ENCODE assay signal across 1 cellular context in the genomic region with DNA sequence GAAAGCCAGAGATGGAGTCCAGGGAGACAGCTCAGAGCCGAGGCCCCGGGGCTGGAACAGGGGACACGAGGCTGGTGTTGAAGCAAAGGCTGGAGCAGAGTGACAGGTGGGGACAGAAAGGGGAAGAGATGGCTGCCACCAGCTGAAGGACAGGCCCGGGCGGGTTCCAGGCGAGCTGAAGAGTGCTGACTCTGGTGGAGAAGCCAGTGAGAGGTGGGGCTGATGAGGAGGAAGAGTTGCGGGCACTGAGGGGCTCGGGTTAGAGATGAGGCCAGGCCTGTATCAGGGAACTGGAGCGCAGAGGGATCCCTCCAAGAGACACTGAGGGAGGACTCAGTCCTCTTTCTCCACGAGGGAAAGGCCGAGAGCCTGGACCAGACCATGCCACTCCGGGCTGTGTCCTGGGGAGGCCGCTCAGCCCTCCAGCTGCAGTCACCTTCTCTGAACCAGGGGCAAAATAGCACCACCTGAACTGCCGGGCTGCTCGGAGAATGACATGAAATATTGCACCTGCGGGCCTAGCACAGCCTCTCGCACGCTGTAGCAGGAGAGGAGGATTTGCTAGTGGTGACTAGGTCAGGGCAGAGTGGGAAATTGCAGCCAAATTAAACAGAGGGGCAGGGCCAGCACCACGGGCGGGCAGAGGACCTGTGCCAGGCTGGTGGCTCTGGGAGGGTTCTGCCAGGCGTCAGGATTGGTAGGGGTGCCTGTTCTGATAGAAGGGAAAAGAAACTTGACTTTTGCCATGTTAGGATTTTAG.
TF ChIP-seq lines count a peak whose summit lies in the region.

No MANE protein-coding gene starts in this region.

TF ChIP-seq in GM12878, 131 proteins besides CTCF, POLR2A, EP300 and RAD21 (continued from another document):
- TF ChIP-seq, protein P1, sequence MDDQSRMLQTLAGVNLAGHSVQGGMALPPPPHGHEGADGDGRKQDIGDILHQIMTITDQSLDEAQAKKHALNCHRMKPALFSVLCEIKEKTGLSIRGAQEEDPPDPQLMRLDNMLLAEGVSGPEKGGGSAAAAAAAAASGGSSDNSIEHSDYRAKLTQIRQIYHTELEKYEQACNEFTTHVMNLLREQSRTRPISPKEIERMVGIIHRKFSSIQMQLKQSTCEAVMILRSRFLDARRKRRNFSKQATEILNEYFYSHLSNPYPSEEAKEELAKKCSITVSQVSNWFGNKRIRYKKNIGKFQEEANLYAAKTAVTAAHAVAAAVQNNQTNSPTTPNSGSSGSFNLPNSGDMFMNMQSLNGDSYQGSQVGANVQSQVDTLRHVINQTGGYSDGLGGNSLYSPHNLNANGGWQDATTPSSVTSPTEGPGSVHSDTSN (IDR thresholded peaks at IDR 0.05; ENCODE audit: insufficient replicate concordance, low read depth, low read length): peak; percentile 22
- TF ChIP-seq ZNF274 (IDR thresholded peaks at IDR 0.05; ENCODE audit: insufficient read depth, insufficient read length) (no peak), SPI1 (IDR thresholded peaks at IDR 0.05; ENCODE audit: borderline replicate concordance, insufficient read depth, low read depth, low read length) (no peak), LARP7 (IDR thresholded peaks at IDR 0.05) (0 out of 2 replicates have a peak, but pooled peaks have one; percentile 29), KDM1A (IDR thresholded peaks at IDR 0.05; ENCODE audit: borderline replicate concordance) (no peak), CBX5 (IDR thresholded peaks at IDR 0.05; ENCODE audit: low read depth) (0 out of 2 replicates have a peak, but pooled peaks have one; percentile 14), EGR1 (IDR thresholded peaks at IDR 0.05; ENCODE audit: borderline replicate concordance in 1 of 2, low read depth in 2 of 2, low read length in 2 of 2) (no peak), NR2F1 (conservative IDR thresholded peaks at IDR 0.05) (0 out of 2 replicates have a peak, but pooled peaks have one; percentile 5), RAD51 (IDR thresholded peaks at IDR 0.05) (no peak), TCF3 (IDR thresholded peaks at IDR 0.05; ENCODE audit: borderline replicate concordance, insufficient read depth, low read depth, low read length) (no peak), STAT3 (IDR thresholded peaks at IDR 0.05; ENCODE audit: low read depth, low read length) (no peak), BACH1 (IDR thresholded peaks at IDR 0.05; ENCODE audit: borderline replicate concordance) (no peak), JUND (IDR thresholded peaks at IDR 0.05; ENCODE audit: low read depth, low read length) (no peak), SIN3A (IDR thresholded peaks at IDR 0.05; ENCODE audit: low read depth, low read length) (no peak), YBX1 (IDR thresholded peaks at IDR 0.05) (no peak)
- TF ChIP-seq, protein P2, sequence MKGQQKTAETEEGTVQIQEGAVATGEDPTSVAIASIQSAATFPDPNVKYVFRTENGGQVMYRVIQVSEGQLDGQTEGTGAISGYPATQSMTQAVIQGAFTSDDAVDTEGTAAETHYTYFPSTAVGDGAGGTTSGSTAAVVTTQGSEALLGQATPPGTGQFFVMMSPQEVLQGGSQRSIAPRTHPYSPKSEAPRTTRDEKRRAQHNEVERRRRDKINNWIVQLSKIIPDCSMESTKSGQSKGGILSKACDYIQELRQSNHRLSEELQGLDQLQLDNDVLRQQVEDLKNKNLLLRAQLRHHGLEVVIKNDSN (IDR thresholded peaks at IDR 0.05; ENCODE audit: borderline replicate concordance, extremely low read length, insufficient read depth, low read depth, low read length): no peak
- TF ChIP-seq, protein P3, sequence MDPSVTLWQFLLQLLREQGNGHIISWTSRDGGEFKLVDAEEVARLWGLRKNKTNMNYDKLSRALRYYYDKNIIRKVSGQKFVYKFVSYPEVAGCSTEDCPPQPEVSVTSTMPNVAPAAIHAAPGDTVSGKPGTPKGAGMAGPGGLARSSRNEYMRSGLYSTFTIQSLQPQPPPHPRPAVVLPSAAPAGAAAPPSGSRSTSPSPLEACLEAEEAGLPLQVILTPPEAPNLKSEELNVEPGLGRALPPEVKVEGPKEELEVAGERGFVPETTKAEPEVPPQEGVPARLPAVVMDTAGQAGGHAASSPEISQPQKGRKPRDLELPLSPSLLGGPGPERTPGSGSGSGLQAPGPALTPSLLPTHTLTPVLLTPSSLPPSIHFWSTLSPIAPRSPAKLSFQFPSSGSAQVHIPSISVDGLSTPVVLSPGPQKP (IDR thresholded peaks at IDR 0.05; ENCODE audit: low read depth, low read length): no peak
- TF ChIP-seq, protein P4, sequence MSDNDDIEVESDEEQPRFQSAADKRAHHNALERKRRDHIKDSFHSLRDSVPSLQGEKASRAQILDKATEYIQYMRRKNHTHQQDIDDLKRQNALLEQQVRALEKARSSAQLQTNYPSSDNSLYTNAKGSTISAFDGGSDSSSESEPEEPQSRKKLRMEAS (IDR thresholded peaks at IDR 0.05; ENCODE audit: low read depth, low read length): no peak
- TF ChIP-seq, protein P5, sequence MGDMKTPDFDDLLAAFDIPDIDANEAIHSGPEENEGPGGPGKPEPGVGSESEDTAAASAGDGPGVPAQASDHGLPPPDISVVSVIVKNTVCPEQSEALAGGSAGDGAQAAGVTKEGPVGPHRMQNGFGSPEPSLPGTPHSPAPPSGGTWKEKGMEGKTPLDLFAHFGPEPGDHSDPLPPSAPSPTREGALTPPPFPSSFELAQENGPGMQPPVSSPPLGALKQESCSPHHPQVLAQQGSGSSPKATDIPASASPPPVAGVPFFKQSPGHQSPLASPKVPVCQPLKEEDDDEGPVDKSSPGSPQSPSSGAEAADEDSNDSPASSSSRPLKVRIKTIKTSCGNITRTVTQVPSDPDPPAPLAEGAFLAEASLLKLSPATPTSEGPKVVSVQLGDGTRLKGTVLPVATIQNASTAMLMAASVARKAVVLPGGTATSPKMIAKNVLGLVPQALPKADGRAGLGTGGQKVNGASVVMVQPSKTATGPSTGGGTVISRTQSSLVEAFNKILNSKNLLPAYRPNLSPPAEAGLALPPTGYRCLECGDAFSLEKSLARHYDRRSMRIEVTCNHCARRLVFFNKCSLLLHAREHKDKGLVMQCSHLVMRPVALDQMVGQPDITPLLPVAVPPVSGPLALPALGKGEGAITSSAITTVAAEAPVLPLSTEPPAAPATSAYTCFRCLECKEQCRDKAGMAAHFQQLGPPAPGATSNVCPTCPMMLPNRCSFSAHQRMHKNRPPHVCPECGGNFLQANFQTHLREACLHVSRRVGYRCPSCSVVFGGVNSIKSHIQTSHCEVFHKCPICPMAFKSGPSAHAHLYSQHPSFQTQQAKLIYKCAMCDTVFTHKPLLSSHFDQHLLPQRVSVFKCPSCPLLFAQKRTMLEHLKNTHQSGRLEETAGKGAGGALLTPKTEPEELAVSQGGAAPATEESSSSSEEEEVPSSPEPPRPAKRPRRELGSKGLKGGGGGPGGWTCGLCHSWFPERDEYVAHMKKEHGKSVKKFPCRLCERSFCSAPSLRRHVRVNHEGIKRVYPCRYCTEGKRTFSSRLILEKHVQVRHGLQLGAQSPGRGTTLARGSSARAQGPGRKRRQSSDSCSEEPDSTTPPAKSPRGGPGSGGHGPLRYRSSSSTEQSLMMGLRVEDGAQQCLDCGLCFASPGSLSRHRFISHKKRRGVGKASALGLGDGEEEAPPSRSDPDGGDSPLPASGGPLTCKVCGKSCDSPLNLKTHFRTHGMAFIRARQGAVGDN (IDR thresholded peaks at IDR 0.05): peak; percentile 29
- TF ChIP-seq, protein P6, sequence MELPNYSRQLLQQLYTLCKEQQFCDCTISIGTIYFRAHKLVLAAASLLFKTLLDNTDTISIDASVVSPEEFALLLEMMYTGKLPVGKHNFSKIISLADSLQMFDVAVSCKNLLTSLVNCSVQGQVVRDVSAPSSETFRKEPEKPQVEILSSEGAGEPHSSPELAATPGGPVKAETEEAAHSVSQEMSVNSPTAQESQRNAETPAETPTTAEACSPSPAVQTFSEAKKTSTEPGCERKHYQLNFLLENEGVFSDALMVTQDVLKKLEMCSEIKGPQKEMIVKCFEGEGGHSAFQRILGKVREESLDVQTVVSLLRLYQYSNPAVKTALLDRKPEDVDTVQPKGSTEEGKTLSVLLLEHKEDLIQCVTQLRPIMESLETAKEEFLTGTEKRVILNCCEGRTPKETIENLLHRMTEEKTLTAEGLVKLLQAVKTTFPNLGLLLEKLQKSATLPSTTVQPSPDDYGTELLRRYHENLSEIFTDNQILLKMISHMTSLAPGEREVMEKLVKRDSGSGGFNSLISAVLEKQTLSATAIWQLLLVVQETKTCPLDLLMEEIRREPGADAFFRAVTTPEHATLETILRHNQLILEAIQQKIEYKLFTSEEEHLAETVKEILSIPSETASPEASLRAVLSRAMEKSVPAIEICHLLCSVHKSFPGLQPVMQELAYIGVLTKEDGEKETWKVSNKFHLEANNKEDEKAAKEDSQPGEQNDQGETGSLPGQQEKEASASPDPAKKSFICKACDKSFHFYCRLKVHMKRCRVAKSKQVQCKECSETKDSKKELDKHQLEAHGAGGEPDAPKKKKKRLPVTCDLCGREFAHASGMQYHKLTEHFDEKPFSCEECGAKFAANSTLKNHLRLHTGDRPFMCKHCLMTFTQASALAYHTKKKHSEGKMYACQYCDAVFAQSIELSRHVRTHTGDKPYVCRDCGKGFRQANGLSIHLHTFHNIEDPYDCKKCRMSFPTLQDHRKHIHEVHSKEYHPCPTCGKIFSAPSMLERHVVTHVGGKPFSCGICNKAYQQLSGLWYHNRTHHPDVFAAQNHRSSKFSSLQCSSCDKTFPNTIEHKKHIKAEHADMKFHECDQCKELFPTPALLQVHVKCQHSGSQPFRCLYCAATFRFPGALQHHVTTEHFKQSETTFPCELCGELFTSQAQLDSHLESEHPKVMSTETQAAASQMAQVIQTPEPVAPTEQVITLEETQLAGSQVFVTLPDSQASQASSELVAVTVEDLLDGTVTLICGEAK (IDR thresholded peaks at IDR 0.05; ENCODE audit: borderline replicate concordance): no peak
- TF ChIP-seq, protein P7, sequence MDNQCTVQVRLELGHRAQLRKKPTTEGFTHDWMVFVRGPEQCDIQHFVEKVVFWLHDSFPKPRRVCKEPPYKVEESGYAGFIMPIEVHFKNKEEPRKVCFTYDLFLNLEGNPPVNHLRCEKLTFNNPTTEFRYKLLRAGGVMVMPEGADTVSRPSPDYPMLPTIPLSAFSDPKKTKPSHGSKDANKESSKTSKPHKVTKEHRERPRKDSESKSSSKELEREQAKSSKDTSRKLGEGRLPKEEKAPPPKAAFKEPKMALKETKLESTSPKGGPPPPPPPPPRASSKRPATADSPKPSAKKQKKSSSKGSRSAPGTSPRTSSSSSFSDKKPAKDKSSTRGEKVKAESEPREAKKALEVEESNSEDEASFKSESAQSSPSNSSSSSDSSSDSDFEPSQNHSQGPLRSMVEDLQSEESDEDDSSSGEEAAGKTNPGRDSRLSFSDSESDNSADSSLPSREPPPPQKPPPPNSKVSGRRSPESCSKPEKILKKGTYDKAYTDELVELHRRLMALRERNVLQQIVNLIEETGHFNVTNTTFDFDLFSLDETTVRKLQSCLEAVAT (IDR thresholded peaks at IDR 0.05): peak; percentile 48; the same call in 1 of the 2 replicates
- TF ChIP-seq, protein P8, sequence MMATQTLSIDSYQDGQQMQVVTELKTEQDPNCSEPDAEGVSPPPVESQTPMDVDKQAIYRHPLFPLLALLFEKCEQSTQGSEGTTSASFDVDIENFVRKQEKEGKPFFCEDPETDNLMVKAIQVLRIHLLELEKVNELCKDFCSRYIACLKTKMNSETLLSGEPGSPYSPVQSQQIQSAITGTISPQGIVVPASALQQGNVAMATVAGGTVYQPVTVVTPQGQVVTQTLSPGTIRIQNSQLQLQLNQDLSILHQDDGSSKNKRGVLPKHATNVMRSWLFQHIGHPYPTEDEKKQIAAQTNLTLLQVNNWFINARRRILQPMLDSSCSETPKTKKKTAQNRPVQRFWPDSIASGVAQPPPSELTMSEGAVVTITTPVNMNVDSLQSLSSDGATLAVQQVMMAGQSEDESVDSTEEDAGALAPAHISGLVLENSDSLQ (IDR thresholded peaks at IDR 0.05): peak; percentile 56; the same call in 1 of the 2 replicates
- TF ChIP-seq, protein P9, sequence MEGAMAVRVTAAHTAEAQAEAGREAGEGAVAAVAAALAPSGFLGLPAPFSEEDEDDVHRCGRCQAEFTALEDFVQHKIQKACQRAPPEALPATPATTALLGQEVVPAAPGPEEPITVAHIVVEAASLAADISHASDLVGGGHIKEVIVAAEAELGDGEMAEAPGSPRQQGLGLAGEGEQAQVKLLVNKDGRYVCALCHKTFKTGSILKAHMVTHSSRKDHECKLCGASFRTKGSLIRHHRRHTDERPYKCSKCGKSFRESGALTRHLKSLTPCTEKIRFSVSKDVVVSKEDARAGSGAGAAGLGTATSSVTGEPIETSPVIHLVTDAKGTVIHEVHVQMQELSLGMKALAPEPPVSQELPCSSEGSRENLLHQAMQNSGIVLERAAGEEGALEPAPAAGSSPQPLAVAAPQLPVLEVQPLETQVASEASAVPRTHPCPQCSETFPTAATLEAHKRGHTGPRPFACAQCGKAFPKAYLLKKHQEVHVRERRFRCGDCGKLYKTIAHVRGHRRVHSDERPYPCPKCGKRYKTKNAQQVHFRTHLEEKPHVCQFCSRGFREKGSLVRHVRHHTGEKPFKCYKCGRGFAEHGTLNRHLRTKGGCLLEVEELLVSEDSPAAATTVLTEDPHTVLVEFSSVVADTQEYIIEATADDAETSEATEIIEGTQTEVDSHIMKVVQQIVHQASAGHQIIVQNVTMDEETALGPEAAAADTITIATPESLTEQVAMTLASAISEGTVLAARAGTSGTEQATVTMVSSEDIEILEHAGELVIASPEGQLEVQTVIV (IDR thresholded peaks at IDR 0.05; ENCODE audit: borderline replicate concordance, partially characterized antibody): no peak
